In the genomic region with DNA sequence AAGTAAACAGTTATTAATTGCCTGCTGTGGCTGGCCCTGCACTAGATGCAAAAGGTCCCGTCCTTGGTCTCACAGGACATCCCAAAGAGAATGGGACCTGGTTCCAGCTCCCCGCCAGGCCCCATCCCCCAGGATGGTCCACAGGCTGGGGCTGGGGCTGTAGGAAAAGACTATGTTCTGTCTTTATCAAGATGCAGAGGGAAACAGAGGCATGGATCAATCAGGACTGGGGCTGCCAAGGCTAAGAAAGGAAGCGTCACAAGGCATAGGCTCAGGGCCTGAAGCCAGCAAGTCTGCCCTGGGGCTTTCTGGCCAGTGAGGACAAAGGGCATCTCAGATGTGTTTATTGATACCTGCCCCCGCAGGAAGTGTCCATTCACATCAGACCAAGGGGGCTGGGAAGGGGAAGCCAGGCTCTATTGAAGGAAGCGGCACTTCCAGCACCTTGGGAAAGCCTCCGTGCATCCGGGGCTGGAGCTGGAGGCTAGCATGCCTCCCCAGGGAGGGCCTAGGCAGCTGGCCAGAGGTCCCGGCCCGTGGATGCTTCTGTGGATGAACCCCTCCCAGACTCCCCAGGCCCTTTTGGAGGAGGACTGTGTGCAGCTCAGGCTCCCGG, we compare ENCODE assay signal across 1 cellular context.
TF ChIP-seq lines count a peak whose summit lies in the region.

No MANE protein-coding gene starts in this region.

TF ChIP-seq in GM12878, 131 proteins besides CTCF, POLR2A, EP300 and RAD21 (continued from another document):
- TF ChIP-seq, protein P1, sequence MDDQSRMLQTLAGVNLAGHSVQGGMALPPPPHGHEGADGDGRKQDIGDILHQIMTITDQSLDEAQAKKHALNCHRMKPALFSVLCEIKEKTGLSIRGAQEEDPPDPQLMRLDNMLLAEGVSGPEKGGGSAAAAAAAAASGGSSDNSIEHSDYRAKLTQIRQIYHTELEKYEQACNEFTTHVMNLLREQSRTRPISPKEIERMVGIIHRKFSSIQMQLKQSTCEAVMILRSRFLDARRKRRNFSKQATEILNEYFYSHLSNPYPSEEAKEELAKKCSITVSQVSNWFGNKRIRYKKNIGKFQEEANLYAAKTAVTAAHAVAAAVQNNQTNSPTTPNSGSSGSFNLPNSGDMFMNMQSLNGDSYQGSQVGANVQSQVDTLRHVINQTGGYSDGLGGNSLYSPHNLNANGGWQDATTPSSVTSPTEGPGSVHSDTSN (IDR thresholded peaks at IDR 0.05; ENCODE audit: insufficient replicate concordance, low read depth, low read length), result peak; percentile 75
